In genomic region chr22:39087881-39088687, GRCh38 we compare ENCODE assay signal across 12 cellular contexts. TPM values are rescaled to one million over a fixed set of nuclear protein-coding genes. Genes with fewer than 3 reads are reported as not detected.
DNase-seq lines count a peak whose midpoint lies in the region; ATAC-seq, FAIRE-seq and TF ChIP-seq lines count a peak whose summit lies in the region.
"Had no signal": no experiment of that assay in that cellular context is flagged by ENCODE, and none has a peak within 500 bp of the region (broad histone marks: within the 10 kb centered on the region; RNA-seq: fewer than 3 reads in every experiment).

No MANE protein-coding gene starts in this region.

- H2BK5ac ChIP-seq in H9 (ENCODE audit: insufficient read length, low read length), result no peak overlapping the region

- no peaks in the 10 kb centered on the region for H3F3A ChIP-seq in GM23248 (ENCODE audit: insufficient read depth)

- BruUV-seq in GM12878 (replicated peaks; lab: Mats Ljungman, UMichigan), result no TSS peak

- H4K91ac ChIP-seq in H9 (ENCODE audit: insufficient read length, low read depth, low read length), result no peak overlapping the region

- H3K4me3 ChIP-seq in GM12878, result no peak overlapping the region
- H3K4me3 ChIP-seq in GM23248, result no peak overlapping the region

- no peak for TF ChIP-seq RAD21 in GM12878 (IDR thresholded peaks at IDR 0.05; ENCODE audit: insufficient read depth, low read depth, low read length)

- no peak overlapping the region for H2AK5ac ChIP-seq in H9 (ENCODE audit: insufficient read length, low read length)

- no peak overlapping the region for H3T11ph ChIP-seq in H9 (ENCODE audit: low read length)

- H2AFZ ChIP-seq in H9 (ENCODE audit: low read length) (no peak overlapping the region), GM12878 (ENCODE audit: control insufficient read depth, low read depth, low read length) (no peak overlapping the region), GM23248 (no peak overlapping the region)

- peak overlapping the region; percentile 51 for H3K4me3 Mint-ChIP-seq in CD4-positive, alpha-beta T cell
- H3K4me3 Mint-ChIP-seq in H9 (peak overlapping the region in 1 of 2 experiments; percentile 60; a peak in 3 of 5 replicates), mesothelial cell of epicardium (no peak overlapping the region)

- H3K9me2 ChIP-seq in GM23248 (ENCODE audit: insufficient read depth), result no peaks in the 10 kb centered on the region

- TF ChIP-seq POLR2A in GM12878 (IDR thresholded peaks at IDR 0.05; ENCODE audit: low read depth, low read length), result peak; percentile 53; the same call in 1 of the 2 replicates

- POLR2A ChIA-PET in CD4-positive, alpha-beta T cell (lab: Charles Lee), result interaction anchor here (1.3 to 2.7 kb wide), 2 partner anchors 8 to 11 kb away, joined by 5 to 19 read pairs; partner anchors contain the start of gene APOBEC3G
- POLR2A ChIA-PET in GM12878 (lab: Charles Lee), result interaction anchor here (1.0 kb wide), 1 partner anchor 11 kb away, joined by 6 read pairs; no protein-coding TSS in a partner anchor

- H3K36me3 ChIP-seq in GM12878 (ENCODE audit: control insufficient read depth in 2 of 2, insufficient read depth in 2 of 2, low read length in 1 of 2) (peaks cover 1 to 6% of the 10 kb centered on the region in 2 experiments; a peak in 2 of 4 replicates), GM23248 (ENCODE audit: low read depth) (no peaks in the 10 kb centered on the region)

- no peak overlapping the region for H3K23ac ChIP-seq in H9 (ENCODE audit: insufficient read length, low read depth, low read length)

- H3K23me2 ChIP-seq in H9 (ENCODE audit: insufficient read length, low read depth, low read length, poor library complexity, severe bottlenecking), result no peaks in the 10 kb centered on the region

- H4K20me1 ChIP-seq in H9 (ENCODE audit: control insufficient read depth, insufficient read depth, insufficient read length) (peaks cover 2% of the 10 kb centered on the region), GM12878 (ENCODE audit: control insufficient read depth, insufficient read depth) (no peaks in the 10 kb centered on the region), GM23248 (ENCODE audit: insufficient read depth) (no peaks in the 10 kb centered on the region)

- H3K9ac ChIP-seq in H9 (ENCODE audit: extremely low read depth, insufficient read length, low read length) (no peak overlapping the region), GM12878 (ENCODE audit: control insufficient read depth, insufficient read depth, low read length) (no peak overlapping the region), GM23248 (no peak overlapping the region)

- SMC1A ChIA-PET in GM12878 (lab: Charles Lee; ENCODE audit: uncharacterized antibody, unreplicated experiment), result interaction anchor here (1.1 kb wide), 1 partner anchor 23 kb away, joined by 3 read pairs; no protein-coding TSS in a partner anchor

- TF ChIP-seq CTCF in CD4-positive, alpha-beta T cell (IDR thresholded peaks at IDR 0.05), result no peak
- TF ChIP-seq CTCF in H9 (conservative IDR thresholded peaks at IDR 0.05) (no peak), GM12878 (IDR thresholded peaks at IDR 0.05 in 2 of 3, conservative IDR thresholded peaks at IDR 0.05 in 1 of 3; ENCODE audit: control insufficient read depth in 2 of 3, extremely low read depth in 1 of 3, insufficient read depth in 1 of 3, low read depth in 3 of 3, low read length in 3 of 3) (no peak), mesothelial cell of epicardium (IDR thresholded peaks at IDR 0.05; ENCODE audit: unreplicated experiment) (no peak)

- H3K4me1 ChIP-seq in H9 (ENCODE audit: insufficient read depth, low read length) (peaks cover 4% of the 10 kb centered on the region; the same call in 1 of the 2 replicates), GM12878 (ENCODE audit: control insufficient read depth, insufficient read depth, low read length) (peaks cover 30% of the 10 kb centered on the region), GM23248 (ENCODE audit: insufficient read depth) (no peaks in the 10 kb centered on the region)

- H3K79me2 ChIP-seq in H9 (ENCODE audit: insufficient read depth, low read length) (0 out of 2 replicates have a peak, but pooled peaks cover 2% of the 10 kb centered on the region), GM12878 (ENCODE audit: control insufficient read depth, insufficient read depth, low read length) (no peaks in the 10 kb centered on the region), GM23248 (ENCODE audit: insufficient read depth) (no peaks in the 10 kb centered on the region)

- H3K4me1 Mint-ChIP-seq in CD4-positive, alpha-beta T cell (ENCODE audit: low read depth), result peaks cover 64% of the 10 kb centered on the region
- H3K4me1 Mint-ChIP-seq in H9, result peaks cover 7 to 23% of the 10 kb centered on the region in 2 experiments
- H3K4me1 Mint-ChIP-seq in mesothelial cell of epicardium, result peaks cover 10% of the 10 kb centered on the region

- H2BK12ac ChIP-seq in H9 (ENCODE audit: insufficient read length, low read depth, low read length), result no peak overlapping the region

- intact Hi-C loops in CD4-positive, alpha-beta T cell (cut with DNase I, micrococcal nuclease), result loop anchor here in 1 of 2 experiments (5.0 kb wide), 1 partner anchor 46 kb away; the partner anchor contains the start of gene APOBEC3F
- intact Hi-C loops in GM12878 (cut with micrococcal nuclease; ENCODE audit: unreplicated experiment), result no loop called here

- H3K27ac Mint-ChIP-seq in CD4-positive, alpha-beta T cell, result peak overlapping the region; percentile 99
- H3K27ac Mint-ChIP-seq in H9, result peak overlapping the region in 1 of 3 experiments; percentile 9; a peak in 1 of 7 replicates
- H3K27ac Mint-ChIP-seq in mesothelial cell of epicardium, result peak overlapping the region; percentile 62

- in situ Hi-C loops in GM12878 (cut with MboI), result no loop called here
- in situ Hi-C loops in GM23248 (cut with MboI), result no loop called here

- H3K56ac ChIP-seq in H9 (ENCODE audit: insufficient read length, low read depth, low read length), result no peak overlapping the region

- no peak for FAIRE-seq in GM12878 (lab: Jason Lieb, UNC)

- no peak overlapping the region for H3K4me2 ChIP-seq in H9 (ENCODE audit: insufficient read depth, insufficient read length, low read length)
- H3K4me2 ChIP-seq in GM12878 (ENCODE audit: control insufficient read depth, insufficient read depth), result no peak overlapping the region
- H3K4me2 ChIP-seq in GM23248 (ENCODE audit: unreplicated experiment), result no peak overlapping the region

- peaks cover 32% of the 10 kb centered on the region for H3K36me3 Mint-ChIP-seq in CD4-positive, alpha-beta T cell (ENCODE audit: low read depth)
- H3K36me3 Mint-ChIP-seq in H9 (ENCODE audit: insufficient read depth in 1 of 3, low read depth in 3 of 3), result no peaks in the 10 kb centered on the region
- no peaks in the 10 kb centered on the region for H3K36me3 Mint-ChIP-seq in mesothelial cell of epicardium

- peak overlapping the region; percentile 0; the same call in 1 of the 2 replicates for H2BK15ac ChIP-seq in H9 (ENCODE audit: low read depth, low read length)

- H3K18ac ChIP-seq in H9 (ENCODE audit: insufficient read length, low read depth, low read length), result peak overlapping the region; percentile 52

- H3K14ac ChIP-seq in H9 (ENCODE audit: insufficient read depth, low read length), result no peak overlapping the region; the same call in 1 of the 2 replicates

- CTCF ChIA-PET in CD4-positive, alpha-beta T cell (lab: Charles Lee), result interaction anchor here (0.6 to 1.2 kb wide), 2 partner anchors 9 to 162 kb away, joined by 3 read pairs; no protein-coding TSS in a partner anchor
- CTCF ChIA-PET in GM12878 (lab: Yijun Ruan, JAX), result interaction anchor here (1.0 kb wide), 1 partner anchor 11 kb away, joined by 4 read pairs; no protein-coding TSS in a partner anchor

- ATAC-seq in CD4-positive, alpha-beta T cell (ENCODE audit: poor library complexity), result no peak
- ATAC-seq in GM12878 (no peak), GM19463 (IDR thresholded peaks at IDR 0.05; ENCODE audit: unreplicated experiment) (no peak), GM18519 (IDR thresholded peaks at IDR 0.05; ENCODE audit: low FRiP score, unreplicated experiment) (no peak)

- WGBS in H9 (ENCODE audit: extremely low coverage, insufficient read length, low lambda C conversion rate), result 100% methylated on average over 4 of the region's 18 CpGs
- WGBS in GM12878 (ENCODE audit: insufficient coverage, insufficient replicate concordance, low lambda C conversion rate, missing lambda C conversion rate), result 60% methylated on average over 13 of the region's 18 CpGs
- 35 to 39% methylated on average over 15 to 18 of the region's 18 CpGs for WGBS in GM23248 (ENCODE audit: low coverage in 1 of 2, low lambda C conversion rate in 2 of 2, missing lambda C conversion rate in 2 of 2), 2 experiments

- no peak overlapping the region for H2BK20ac ChIP-seq in H9 (ENCODE audit: low read depth, low read length, poor library complexity, severe bottlenecking)

- H2BK120ac ChIP-seq in H9 (ENCODE audit: low read depth, low read length, poor library complexity, severe bottlenecking), result no peak overlapping the region

- H3K27me3 ChIP-seq in CD4-positive, alpha-beta T cell (ENCODE audit: control insufficient read depth, insufficient read depth, low read length), result no peaks in the 10 kb centered on the region
- H3K27me3 ChIP-seq in H9 (ENCODE audit: insufficient read depth, low read length) (no peaks in the 10 kb centered on the region), GM12878 (replicated peaks in 1 of 2; ENCODE audit: control insufficient read depth in 2 of 2, insufficient read depth in 2 of 2, low read length in 1 of 2) (no peaks in the 10 kb centered on the region), GM23248 (replicated peaks; ENCODE audit: insufficient read depth) (peaks cover 8% of the 10 kb centered on the region)

- H3K4ac ChIP-seq in H9 (ENCODE audit: low read depth, low read length), result no peak overlapping the region; the same call in 1 of the 2 replicates

- no peak overlapping the region for H4K5ac ChIP-seq in H9 (ENCODE audit: insufficient read length, low read depth, low read length)

- peak overlapping the region; percentile 7 for H3K27ac ChIP-seq in CD4-positive, alpha-beta T cell (ENCODE audit: low read depth, low read length)
- H3K27ac ChIP-seq in H9 (ENCODE audit: insufficient read length, low read depth, low read length) (no peak overlapping the region), GM12878 (ENCODE audit: control insufficient read depth, insufficient read depth) (no peak overlapping the region), GM23248 (no peak overlapping the region)
- H3K27ac ChIP-seq: epithelial cell of prostate had no signal

- no peaks in the 10 kb centered on the region for H3K9me3 ChIP-seq in CD4-positive, alpha-beta T cell (ENCODE audit: control insufficient read depth, low read length)
- H3K9me3 ChIP-seq in H9 (ENCODE audit: control insufficient read depth, low read depth, low read length) (no peaks in the 10 kb centered on the region), GM12878 (replicated peaks; ENCODE audit: control insufficient read depth, insufficient read depth, low read length) (no peaks in the 10 kb centered on the region), GM23248 (ENCODE audit: low read depth) (no peaks in the 10 kb centered on the region)

- H3K79me1 ChIP-seq in H9 (ENCODE audit: insufficient read depth, low read depth, low read length, poor library complexity, severe bottlenecking), result no peaks in the 10 kb centered on the region

- TF ChIP-seq EP300 in GM12878 (IDR thresholded peaks at IDR 0.05; ENCODE audit: borderline replicate concordance in 1 of 2, control insufficient read depth in 1 of 2, low read depth in 2 of 2, low read length in 2 of 2), result no peak

- RAD21 ChIA-PET in GM12878 (lab: Charles Lee; ENCODE audit: unreplicated experiment), result no interaction called here

- H3K9me3 Mint-ChIP-seq in CD4-positive, alpha-beta T cell, result no peaks in the 10 kb centered on the region
- H3K9me3 Mint-ChIP-seq in H9, result no peaks in the 10 kb centered on the region; a peak in 1 of 5 replicates
- H3K9me3 Mint-ChIP-seq in mesothelial cell of epicardium, result no peaks in the 10 kb centered on the region

- no peak overlapping the region for H4K8ac ChIP-seq in H9 (replicated peaks; ENCODE audit: insufficient read length, low read depth, low read length)

- H3K27me3 Mint-ChIP-seq in CD4-positive, alpha-beta T cell, result no peaks in the 10 kb centered on the region
- H3K27me3 Mint-ChIP-seq in H9 (ENCODE audit: low read depth) (peaks cover 13% of the 10 kb centered on the region), mesothelial cell of epicardium (ENCODE audit: low read depth) (no peaks in the 10 kb centered on the region)

- DNase-seq in CD4-positive, alpha-beta T cell, result no peak
- DNase-seq in H9, result peak; percentile 78
- no peak for DNase-seq in GM12878 (ENCODE audit: low read depth, low spot score)
- DNase-seq in mesothelial cell of epicardium (ENCODE audit: low spot score in 2 of 2, unreplicated experiment in 2 of 2), result no peak
- DNase-seq in GM23248, result no peak
- no peak for DNase-seq in activated CD4-positive, alpha-beta T cell treated with anti-CD3 and anti-CD28 coated beads for 1 hour
- DNase-seq: kidney glomerular epithelial cell, NCI-H69 had no signal

RNA-seq across cellular contexts. Expression of gene APOBEC3H, which starts 9.0 kb away (rescaled TPM):
- total RNA-seq in CD4-positive, alpha-beta T cell, result under 1 TPM; 0.67 to 0.85 TPM
- 0.48 TPM in 2 replicates for total RNA-seq in H9 (2021)
- total RNA-seq in GM12878 (2013; cell fraction: nucleolus; rRNA removed), result 8.9 and 9.1 TPM in 2 replicates
- total RNA-seq in GM12878 (2014; rRNA removed), result 10.9 and 12.6 TPM in 2 replicates
- total RNA-seq in GM12878 (2014; rRNA removed; fragmentation: Illumina TruSeq; extraction: Trizol), result 10.0 and 11.2 TPM in 2 replicates
- total RNA-seq in GM12878 (2021), result 7.5 and 9.4 TPM in 2 replicates
- polyA plus RNA-seq in GM12878 (2011; ENCODE audit: low read depth), result 15.9 TPM
- 8.6 and 11.3 TPM in 2 replicates for polyA plus RNA-seq in GM12878 (2011; rRNA removed)
- 12.7 and 13.6 TPM in 2 replicates for polyA plus RNA-seq in GM12878 (2011; cell fraction: cytosol; rRNA removed)
- 12.1 and 14.9 TPM in 2 replicates for polyA plus RNA-seq in GM12878 (2011; cell fraction: nucleus; rRNA removed)
- 13.0 and 14.2 TPM in 2 replicates for polyA plus RNA-seq in GM12878 (2012)
- 16.0 and 18.0 TPM in 2 replicates for polyA plus RNA-seq in GM12878 (2014; fragmentation: Illumina TruSeq; extraction: Trizol)
- 10 to 100 TPM; 20.3 to 23.0 TPM for polyA plus RNA-seq in GM12878 (2014; fragmentation: Nextera tagmentation; extraction: Ambion mirVana)
- 16.5 and 18.4 TPM in 2 replicates for polyA plus RNA-seq in GM12878 (2014; rRNA removed)
- polyA plus RNA-seq in GM12878 (2016; fragmentation: Nextera tagmentation; extraction: Ambion mirVana), result 10 to 100 TPM; 14.6 to 15.0 TPM
- polyA minus RNA-seq in GM12878 (2011; rRNA and poly(A)+ RNA removed), result 11.8 and 23.2 TPM in 2 replicates
- 4.5 and 5.5 TPM in 2 replicates for polyA minus RNA-seq in GM12878 (2011; cell fraction: cytosol; rRNA and poly(A)+ RNA removed)
- 18.3 and 20.2 TPM in 2 replicates for polyA minus RNA-seq in GM12878 (2011; cell fraction: nucleus; rRNA and poly(A)+ RNA removed)
- total RNA-seq in mesothelial cell of epicardium, result 0.49 TPM in 1 of 3 replicates, not detected in the others
- total RNA-seq in GM23248 (2014; rRNA removed; shearing (Covaris generic)), result not detected in 2 replicates
- not detected in 2 replicates for polyA plus RNA-seq in GM23248 (2016; fragmentation: Nextera tagmentation; extraction: Ambion mirVana)
- total RNA-seq: skeletal muscle tissue had no signal

RNA-seq across cellular contexts. Expression of gene APOBEC3G, which starts 11.0 kb away (rescaled TPM):
- total RNA-seq in CD4-positive, alpha-beta T cell, result 10 to 100 TPM; 18.8 to 20.6 TPM
- total RNA-seq in H9 (2021) (1.6 and 2.4 TPM in 2 replicates), GM12878 (2014; rRNA removed) (152 and 164 TPM in 2 replicates), GM12878 (2014; rRNA removed; fragmentation: Illumina TruSeq; extraction: Trizol) (127 and 132 TPM in 2 replicates), GM12878 (2021) (102 and 103 TPM in 2 replicates), mesothelial cell of epicardium (5.5 to 6.7 TPM (median 6.1 TPM) in 3 replicates)
- 104 and 109 TPM in 2 replicates for total RNA-seq in GM12878 (2013; cell fraction: nucleolus; rRNA removed)
- polyA plus RNA-seq in GM12878 (2011; ENCODE audit: low read depth), result 42.7 TPM
- polyA plus RNA-seq in GM12878 (2011; rRNA removed) (170 and 174 TPM in 2 replicates), GM12878 (2014; fragmentation: Illumina TruSeq; extraction: Trizol) (168 and 171 TPM in 2 replicates), GM12878 (2014; fragmentation: Nextera tagmentation; extraction: Ambion mirVana) (100 to 1,000 TPM; 146 to 232 TPM), GM12878 (2014; rRNA removed) (170 and 181 TPM in 2 replicates), GM12878 (2016; fragmentation: Nextera tagmentation; extraction: Ambion mirVana) (100 to 1,000 TPM; 151 to 152 TPM), GM23248 (2016; fragmentation: Nextera tagmentation; extraction: Ambion mirVana) (5.2 and 5.4 TPM in 2 replicates)
- 156 and 159 TPM in 2 replicates for polyA plus RNA-seq in GM12878 (2011; cell fraction: cytosol; rRNA removed)
- 117 and 133 TPM in 2 replicates for polyA plus RNA-seq in GM12878 (2011; cell fraction: nucleus; rRNA removed)
- 52.0 and 75.4 TPM in 2 replicates for polyA plus RNA-seq in GM12878 (2012)
- polyA minus RNA-seq in GM12878 (2011; rRNA and poly(A)+ RNA removed), result 122 and 167 TPM in 2 replicates
- 49.8 and 63.6 TPM in 2 replicates for polyA minus RNA-seq in GM12878 (2011; cell fraction: cytosol; rRNA and poly(A)+ RNA removed)
- 43.2 and 60.9 TPM in 2 replicates for polyA minus RNA-seq in GM12878 (2011; cell fraction: nucleus; rRNA and poly(A)+ RNA removed)
- 5.1 and 7.5 TPM in 2 replicates for total RNA-seq in GM23248 (2014; rRNA removed; shearing (Covaris generic))

RNA-seq across cellular contexts. Expression of gene APOBEC3F, which starts 47.4 kb away (rescaled TPM):
- total RNA-seq in CD4-positive, alpha-beta T cell, result 1 to 10 TPM; 4.3 to 6.5 TPM
- 8.9 and 11.6 TPM in 2 replicates for total RNA-seq in H9 (2021)
- total RNA-seq in GM12878 (2013; cell fraction: nucleolus; rRNA removed), result 16.3 and 17.2 TPM in 2 replicates
- total RNA-seq in GM12878 (2014; rRNA removed), result 10.9 and 13.1 TPM in 2 replicates
- total RNA-seq in GM12878 (2014; rRNA removed; fragmentation: Illumina TruSeq; extraction: Trizol), result 7.4 and 7.7 TPM in 2 replicates
- total RNA-seq in GM12878 (2021), result 29.1 and 30.6 TPM in 2 replicates
- 9.6 TPM for polyA plus RNA-seq in GM12878 (2011; ENCODE audit: low read depth)
- polyA plus RNA-seq in GM12878 (2011; rRNA removed), result 4.7 and 7.8 TPM in 2 replicates
- 7.3 and 8.6 TPM in 2 replicates for polyA plus RNA-seq in GM12878 (2011; cell fraction: cytosol; rRNA removed)
- polyA plus RNA-seq in GM12878 (2011; cell fraction: nucleus; rRNA removed), result 7.7 and 7.9 TPM in 2 replicates
- polyA plus RNA-seq in GM12878 (2012), result 11.1 TPM in 2 replicates
- polyA plus RNA-seq in GM12878 (2014; fragmentation: Illumina TruSeq; extraction: Trizol), result 13.7 and 17.8 TPM in 2 replicates
- 1 to 10 TPM; 7.5 to 9.6 TPM for polyA plus RNA-seq in GM12878 (2014; fragmentation: Nextera tagmentation; extraction: Ambion mirVana)
- 13.3 and 14.7 TPM in 2 replicates for polyA plus RNA-seq in GM12878 (2014; rRNA removed)
- 10 to 100 TPM; 20.9 to 26.5 TPM for polyA plus RNA-seq in GM12878 (2016; fragmentation: Nextera tagmentation; extraction: Ambion mirVana)
- polyA minus RNA-seq in GM12878 (2011; rRNA and poly(A)+ RNA removed), result 11.8 and 20.1 TPM in 2 replicates
- 7.2 and 10.8 TPM in 2 replicates for polyA minus RNA-seq in GM12878 (2011; cell fraction: cytosol; rRNA and poly(A)+ RNA removed)
- 13.9 and 15.3 TPM in 2 replicates for polyA minus RNA-seq in GM12878 (2011; cell fraction: nucleus; rRNA and poly(A)+ RNA removed)
- total RNA-seq in mesothelial cell of epicardium, result 19.0 to 23.8 TPM (median 21.4 TPM) in 3 replicates
- 0.51 and 10.1 TPM in 2 replicates for total RNA-seq in GM23248 (2014; rRNA removed; shearing (Covaris generic))
- 6.2 and 7.3 TPM in 2 replicates for polyA plus RNA-seq in GM23248 (2016; fragmentation: Nextera tagmentation; extraction: Ambion mirVana)

Comparison
In these comparisons a context has a peak if more than half of its experiments do, and no peak if none do; other contexts are left out.
1. RNA of gene APOBEC3G, which starts 11.0 kb away (total RNA-seq): 102 to 164 TPM in GM12878; 18.8 to 20.6 TPM in CD4-positive, alpha-beta T cell, 5.1 to 7.5 TPM in GM23248, 5.5 to 6.7 TPM in mesothelial cell of epicardium and 1.6 to 2.4 TPM in H9; every median in the first group is over 4 times any median in the second.